In the genomic region with DNA sequence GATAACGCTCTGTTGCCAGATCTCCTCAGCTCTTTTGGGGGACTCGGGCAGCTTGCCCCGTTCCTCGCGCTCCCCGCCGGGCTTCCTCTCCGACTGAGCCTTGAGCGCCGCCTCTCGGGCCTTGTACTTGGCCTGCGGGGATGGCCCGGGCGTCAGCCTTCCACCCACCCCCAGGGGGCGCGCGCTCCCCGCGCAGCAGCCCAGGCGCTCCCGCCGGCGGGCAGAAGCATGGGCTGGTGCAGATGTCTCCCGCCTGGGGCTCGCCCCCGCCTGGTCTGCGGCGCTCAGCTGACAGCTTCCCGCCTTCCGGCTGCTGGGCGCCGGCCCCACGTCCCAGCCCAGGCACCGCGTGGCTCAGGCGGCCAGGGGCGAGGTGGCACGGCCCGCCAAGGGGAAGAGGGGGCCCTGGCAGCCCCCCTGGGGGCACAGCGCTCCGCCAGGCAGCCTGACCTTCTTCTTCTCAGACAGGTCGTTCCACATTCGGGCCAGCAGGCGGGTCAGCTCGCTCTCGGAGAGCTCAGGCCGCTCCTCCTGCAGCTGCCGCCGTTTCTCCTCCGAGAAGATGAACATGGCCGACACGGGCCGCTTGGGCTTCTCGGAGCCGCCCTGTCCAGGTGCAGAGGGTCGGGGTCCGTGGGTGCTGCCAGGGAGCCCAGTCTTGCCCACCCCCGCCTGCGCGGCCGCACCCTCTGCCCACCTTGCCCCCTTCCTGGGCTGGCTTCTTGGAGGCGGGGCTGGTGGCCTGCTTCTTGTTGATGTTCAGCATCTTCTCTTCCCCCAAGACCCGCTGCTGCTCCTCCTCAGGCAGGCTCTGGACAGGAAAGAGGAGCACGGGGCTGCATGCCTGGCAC, we compare ENCODE assay signal across 1 cellular context.
TF ChIP-seq lines count a peak whose summit lies in the region.

No MANE protein-coding gene starts in this region.

TF ChIP-seq in PFSK-1, 5 proteins besides CTCF, POLR2A, EP300 and RAD21:
- TF ChIP-seq SIN3A (IDR thresholded peaks at IDR 0.05; ENCODE audit: borderline replicate concordance, insufficient read depth, low read length): no peak
- peak; percentile 48 for TF ChIP-seq FOXP2 (optimal IDR thresholded peaks at IDR 0.05; ENCODE audit: borderline replicate concordance, extremely low read depth, extremely low read length, insufficient read depth)
- peak; percentile 37 for TF ChIP-seq POLR2AphosphoS5 (IDR thresholded peaks at IDR 0.05; ENCODE audit: low read depth, low read length)
